ENCODE assay signal across 21 cellular contexts in the genomic region with DNA sequence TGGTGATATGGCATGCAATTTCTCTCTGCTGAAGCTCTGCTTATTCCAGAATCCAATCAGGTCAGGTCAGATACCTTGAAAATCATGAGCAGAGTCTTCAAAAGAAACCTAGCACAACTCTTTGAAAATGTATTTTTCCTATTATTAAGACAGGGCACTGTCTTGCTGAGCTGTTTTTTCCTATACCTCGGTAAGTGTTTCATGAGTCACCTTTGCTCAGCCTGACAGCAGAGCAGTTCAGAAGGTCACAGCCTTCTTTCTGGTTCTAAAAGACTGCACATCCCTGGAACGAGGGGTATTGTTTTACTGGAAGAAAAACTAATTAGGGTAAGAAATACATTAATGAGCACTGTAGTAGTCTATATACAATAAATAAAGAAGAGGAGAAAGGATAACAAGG.
DNase-seq lines count a peak whose midpoint lies in the region; ATAC-seq, FAIRE-seq and TF ChIP-seq lines count a peak whose summit lies in the region.
"Had no signal": no experiment of that assay in that cellular context is flagged by ENCODE, and none has a peak within 500 bp of the region (broad histone marks: within the 10 kb centered on the region; RNA-seq: fewer than 3 reads in every experiment).

No MANE protein-coding gene starts in this region.

- H3K27me3 ChIP-seq in breast epithelium (peaks cover 0 to 3% of the 10 kb centered on the region in 2 donors), upper lobe of left lung (no peaks in the 10 kb centered on the region), psoas muscle (ENCODE audit: insufficient read depth in 3 of 3, low read length in 2 of 3) (peaks cover 0 to 3% (median 0%) of the 10 kb centered on the region in 3 donors)
- H3K27me3 ChIP-seq: MG63 had no signal

- no peak overlapping the region for H3K4me3 Mint-ChIP-seq in MCF 10A (ENCODE audit: unreplicated experiment)
- H3K4me3 Mint-ChIP-seq: CD4-positive, alpha-beta T cell had no signal

- H3K27me3 Mint-ChIP-seq in MCF 10A (ENCODE audit: insufficient read depth, unreplicated experiment): no peaks in the 10 kb centered on the region
- H3K27me3 Mint-ChIP-seq: CD4-positive, alpha-beta T cell had no signal

- peak; percentile 24 for FAIRE-seq in islet of Langerhans (lab: Jason Lieb, UNC)
- FAIRE-seq: GM12878, HTR-8/SVneo had no signal

- H3K27ac ChIP-seq in breast epithelium (no peak overlapping the region), upper lobe of left lung (no peak overlapping the region), psoas muscle (no peak overlapping the region)
- H3K27ac ChIP-seq: 22Rv1 had no signal

- 63 to 69% methylated on average over 2 of the region's 2 CpGs for WGBS in upper lobe of left lung, 2 donors
- WGBS in psoas muscle, 3 donors: 42 to 53% (median 50%) methylated on average over 2 of the region's 2 CpGs

- peaks cover 5% of the 10 kb centered on the region for H3K4me1 Mint-ChIP-seq in MCF 10A (ENCODE audit: insufficient read depth, unreplicated experiment)

- no peak for TF ChIP-seq EP300 in upper lobe of left lung (IDR thresholded peaks at IDR 0.05)

- H3K9me3 ChIP-seq in breast epithelium: no peaks in the 10 kb centered on the region
- no peaks in the 10 kb centered on the region for H3K9me3 ChIP-seq in upper lobe of left lung
- H3K9me3 ChIP-seq in psoas muscle: no peaks in the 10 kb centered on the region
- H3K9me3 ChIP-seq: Caco-2, MG63 had no signal

- CTCF ChIA-PET in MCF 10A (lab: Yijun Ruan, JAX): interaction anchor here (0.6 to 1.0 kb wide), 2 partner anchors 13 to 41 kb away, joined by 3 to 4 read pairs; no protein-coding TSS in a partner anchor

- ATAC-seq in upper lobe of left lung (ENCODE audit: low FRiP score in 2 of 2): no peak
- ATAC-seq in psoas muscle: no peak
- no peak for ATAC-seq in HG02885 (IDR thresholded peaks at IDR 0.05; ENCODE audit: poor library complexity, unreplicated experiment)
- no peak for ATAC-seq in HG03442 (IDR thresholded peaks at IDR 0.05; ENCODE audit: unreplicated experiment)
- ATAC-seq: GM12878 had no signal

- H3K9me3 Mint-ChIP-seq in MCF 10A (ENCODE audit: unreplicated experiment): no peaks in the 10 kb centered on the region
- H3K9me3 Mint-ChIP-seq: CD4-positive, alpha-beta T cell had no signal

- POLR2A ChIA-PET in MCF 10A (lab: Yijun Ruan, JAX): no interaction called here

- DNase-seq in MCF 10A (ENCODE audit: unreplicated experiment) (peak; percentile 6), breast epithelium (ENCODE audit: low spot score in 2 of 2) (no peak), astrocyte of the hippocampus (ENCODE audit: low read depth, low spot score) (peak; percentile 22), upper lobe of left lung (no peak), psoas muscle (no peak)
- DNase-seq: Caco-2; CD4-positive, alpha-beta T cell; EL; IMR-90; MG63; NCI-H1105; NCI-H1694; NCI-H2081 treated with DMSO at 0.1 percent for 48 hours; NK-92 treated with Interleukin-12 subunit alpha and Interleukin-12 subunit beta, amount 100 ng/mL, for 24 hours; RPMI8226 had no signal

- no peaks in the 10 kb centered on the region for H3K4me1 ChIP-seq in breast epithelium
- H3K4me1 ChIP-seq in upper lobe of left lung: no peaks in the 10 kb centered on the region
- H3K4me1 ChIP-seq in psoas muscle: no peaks in the 10 kb centered on the region

- H3K27ac Mint-ChIP-seq in MCF 10A (ENCODE audit: low read depth, unreplicated experiment): no peak overlapping the region
- H3K27ac Mint-ChIP-seq: CD4-positive, alpha-beta T cell had no signal

- H3K36me3 ChIP-seq in breast epithelium: no peaks in the 10 kb centered on the region
- no peaks in the 10 kb centered on the region for H3K36me3 ChIP-seq in upper lobe of left lung
- no peaks in the 10 kb centered on the region for H3K36me3 ChIP-seq in psoas muscle (ENCODE audit: insufficient read depth in 1 of 2, low read depth in 1 of 2)
- H3K36me3 ChIP-seq: MG63 had no signal

- no peaks in the 10 kb centered on the region for H3K36me3 Mint-ChIP-seq in MCF 10A (ENCODE audit: insufficient read depth, unreplicated experiment)

- no TSS peak for BruUV-seq in MCF 10A (replicated peaks; lab: Mats Ljungman, UMichigan)

- no peak overlapping the region for H3K4me3 ChIP-seq in breast epithelium
- no peak overlapping the region for H3K4me3 ChIP-seq in upper lobe of left lung
- H3K4me3 ChIP-seq in psoas muscle: no peak overlapping the region
- H3K4me3 ChIP-seq: GM12878, MG63 had no signal

- TF ChIP-seq CTCF in MCF 10A (IDR thresholded peaks at IDR 0.05; ENCODE audit: unreplicated experiment) (no peak), breast epithelium (IDR thresholded peaks at IDR 0.05) (no peak), upper lobe of left lung (IDR thresholded peaks at IDR 0.05) (no peak), psoas muscle (IDR thresholded peaks at IDR 0.05) (no peak)

- TF ChIP-seq POLR2A in breast epithelium (IDR thresholded peaks at IDR 0.05) (no peak), upper lobe of left lung (IDR thresholded peaks at IDR 0.05) (no peak)

- intact Hi-C loops in MCF 10A (cut with micrococcal nuclease): no loop called here
- intact Hi-C loops in breast epithelium (cut with DNase I; ENCODE audit: low total_unique reads): no loop called here
- intact Hi-C loops in psoas muscle (cut with DNase I): no loop called here

Comparison
In these comparisons a context has a peak if more than half of its experiments do, and no peak if none do; other contexts are left out.
1. DNase-seq: peak in MCF 10A (single experiment) and astrocyte of the hippocampus (single experiment); none in breast epithelium (0 of 2), upper lobe of left lung (0 of 2) and psoas muscle (0 of 2).